ENCODE assay signal across 8 cellular contexts in genomic region chr17:74354123-74354522, GRCh38. TPM values are rescaled to one million over a fixed set of nuclear protein-coding genes. Genes with fewer than 3 reads are reported as not detected.
DNase-seq lines count a peak whose midpoint lies in the region; ATAC-seq and TF ChIP-seq lines count a peak whose summit lies in the region.

No MANE protein-coding gene starts in this region.

- peak overlapping the region in 1 of 7 donors; percentile 49 for H3K4me3 Mint-ChIP-seq in CD8-positive, alpha-beta memory T cell

- H3K9me3 ChIP-seq in CD8-positive, alpha-beta memory T cell (ENCODE audit: low read length): no peaks in the 10 kb centered on the region

- H3K36me3 ChIP-seq in CD8-positive, alpha-beta memory T cell (ENCODE audit: insufficient read depth, low read length): no peaks in the 10 kb centered on the region

- H3K27me3 ChIP-seq in CD8-positive, alpha-beta memory T cell (ENCODE audit: insufficient read depth, low read length, poor library complexity, severe bottlenecking): peaks cover 43% of the 10 kb centered on the region

- CTCF ChIA-PET in CD8-positive, alpha-beta memory T cell (lab: Charles Lee): interaction anchor here (1.3 kb wide), 1 partner anchor 14 kb away, joined by 6 read pairs; the partner anchor contains the start of gene GPR142

- DNase-seq in CD8-positive, alpha-beta memory T cell: peak in 4 of 5 donors; percentile 22 to 69 (median 32)
- DNase-seq in KG1 (lab: John Stamatoyannopoulos, UW) (peak; percentile 80), fibroblast of pulmonary artery (ENCODE audit: low read depth) (no peak), NCI-H446 treated with DMSO at 0.1 percent for 48 hours (lab: John Stamatoyannopoulos, UW) (no peak)
- DNase-seq in activated CD4-positive, alpha-beta T cell treated with anti-CD3 and anti-CD28 coated beads, Interleukin-2, amount 50 U/mL, for 4 hours: peak; percentile 16 to 23
- peak; percentile 83 for DNase-seq in stimulated activated CD4-positive, alpha-beta T cell treated with anti-CD3 and anti-CD28 coated beads, Interleukin-15, amount 100 ng/mL, for 24 hours

- no peak overlapping the region for H3K4me3 ChIP-seq in CD8-positive, alpha-beta memory T cell (ENCODE audit: low read length)
- H3K4me3 ChIP-seq in fibroblast of pulmonary artery (replicated peaks; ENCODE audit: low read depth, low read length): no peak overlapping the region

- H3K9me3 Mint-ChIP-seq in CD8-positive, alpha-beta memory T cell: no peaks in the 10 kb centered on the region

- H3K36me3 Mint-ChIP-seq in CD8-positive, alpha-beta memory T cell: no peaks in the 10 kb centered on the region

- POLR2A ChIA-PET in CD8-positive, alpha-beta memory T cell (lab: Charles Lee): no interaction called here

- H3K27ac ChIP-seq in CD8-positive, alpha-beta memory T cell (ENCODE audit: low read depth, low read length): no peak overlapping the region

- ATAC-seq in HG02938 (IDR thresholded peaks at IDR 0.05; ENCODE audit: unreplicated experiment) (no peak), GM18861 (IDR thresholded peaks at IDR 0.05; ENCODE audit: unreplicated experiment) (no peak)

- H3K27ac Mint-ChIP-seq in CD8-positive, alpha-beta memory T cell: no peak overlapping the region

- peak; percentile 19 for TF ChIP-seq CTCF in fibroblast of pulmonary artery (IDR thresholded peaks at IDR 0.05; ENCODE audit: low read length, missing control alignments)

- H3K4me1 ChIP-seq in CD8-positive, alpha-beta memory T cell (ENCODE audit: insufficient read depth, low read length): no peaks in the 10 kb centered on the region

- H3K27me3 Mint-ChIP-seq in CD8-positive, alpha-beta memory T cell: peaks cover 36 to 58% of the 10 kb centered on the region in 2 donors

- H3K4me1 Mint-ChIP-seq in CD8-positive, alpha-beta memory T cell: peaks cover 4 to 21% (median 6%) of the 10 kb centered on the region in 3 donors

RNA-seq across cellular contexts. Expression of gene BTBD17, which starts 7.5 kb away (rescaled TPM):
- total RNA-seq in CD8-positive, alpha-beta memory T cell: not detected
- polyA plus RNA-seq in CD8-positive, alpha-beta memory T cell: not detected

RNA-seq across cellular contexts. Expression of gene GPR142, which starts 13.2 kb away (rescaled TPM):
- not detected for total RNA-seq in CD8-positive, alpha-beta memory T cell
- polyA plus RNA-seq in CD8-positive, alpha-beta memory T cell: not detected

RNA-seq across cellular contexts. Expression of gene KIF19, which starts 28.1 kb away (rescaled TPM):
- total RNA-seq in CD8-positive, alpha-beta memory T cell: under 1 TPM; 0.20 to 0.24 TPM
- 3.4 TPM for polyA plus RNA-seq in CD8-positive, alpha-beta memory T cell

Comparison
In these comparisons a context has a peak if more than half of its experiments do, and no peak if none do; other contexts are left out.
1. DNase-seq: peak in CD8-positive, alpha-beta memory T cell (4 of 5), KG1 (single experiment), activated CD4-positive, alpha-beta T cell treated with anti-CD3 and anti-CD28 coated beads, Interleukin-2, amount 50 U/mL, for 4 hours (2 of 2) and stimulated activated CD4-positive, alpha-beta T cell treated with anti-CD3 and anti-CD28 coated beads, Interleukin-15, amount 100 ng/mL, for 24 hours (single experiment); none in fibroblast of pulmonary artery (single experiment) and NCI-H446 treated with DMSO at 0.1 percent for 48 hours (single experiment).